13 cellular contexts compared by ENCODE assay signal in the genomic region with DNA sequence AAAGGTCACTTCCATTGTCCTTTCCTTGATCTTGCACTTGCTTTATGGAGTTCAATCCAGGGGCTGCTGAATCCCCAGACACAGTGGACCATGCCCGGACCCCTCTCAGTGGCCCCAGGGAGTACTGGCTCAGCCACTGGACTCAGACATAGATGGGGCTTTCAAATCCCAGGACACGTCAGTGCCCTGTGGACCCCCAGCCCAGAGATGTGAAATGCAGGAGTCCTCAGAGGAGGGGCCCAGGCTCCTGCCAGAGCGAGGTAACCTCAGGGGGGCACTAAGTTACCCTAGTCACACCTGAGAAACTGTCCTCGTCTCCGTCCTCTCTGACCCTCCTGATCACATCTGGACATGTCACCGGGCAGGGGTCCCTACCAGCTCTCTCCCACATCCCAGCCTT.
"Had no signal": no experiment of that assay in that cellular context is flagged by ENCODE, and none has a peak within 500 bp of the region (broad histone marks: within the 10 kb centered on the region; RNA-seq: fewer than 3 reads in every experiment).

No MANE protein-coding gene starts in this region.

- H3K9me3 Mint-ChIP-seq: activated T-helper 2 cell treated with anti-CD3 and anti-CD28 coated beads, Interferon-gamma antibody, Interleukin-2, Interleukin-4, amounts not matched to agents 10 μg/mL and 5 μg/mL and 100 μg/mL, durations not matched to agents 14 hours and 24 hours and 36 hours; immature natural killer cell; natural killer cell had no signal

- DNase-seq: activated CD4-positive, CD25-positive, alpha-beta regulatory T cell treated with anti-CD3 and anti-CD28 coated beads, Interleukin-2, amount 50 U/mL, for 72 hours; activated naive CD4-positive, alpha-beta T cell treated with anti-CD3 and anti-CD28 coated beads, Interleukin-2, amount 50 U/mL, for 16 hours; dermis blood vessel endothelial cell; effector memory CD4-positive, alpha-beta T cell; esophagus squamous epithelium; immature natural killer cell; lower lobe of right lung; natural killer cell; stimulated activated naive CD4-positive, alpha-beta T cell; T1000 had no signal

- H3K27ac ChIP-seq: adrenal gland, lower lobe of right lung, neutrophil had no signal

- H3K4me3 Mint-ChIP-seq: immature natural killer cell, natural killer cell had no signal

- H3K27ac Mint-ChIP-seq: activated T-helper 2 cell treated with anti-CD3 and anti-CD28 coated beads, Interferon-gamma antibody, Interleukin-2, Interleukin-4, amounts not matched to agents 10 μg/mL and 5 μg/mL and 100 μg/mL, durations not matched to agents 14 hours and 24 hours and 36 hours had no signal

- ATAC-seq: natural killer cell had no signal

- H3K36me3 Mint-ChIP-seq: natural killer cell had no signal
